Comparison of ENCODE assay signal across 8 cellular contexts in genomic region chr17:27455569-27455913, GRCh38. TPM values are rescaled to one million over a fixed set of nuclear protein-coding genes. Genes with fewer than 3 reads are reported as not detected.
DNase-seq lines count a peak whose midpoint lies in the region; ATAC-seq and TF ChIP-seq lines count a peak whose summit lies in the region.

No MANE protein-coding gene starts in this region.

- peak overlapping the region; percentile 65 for H3K9ac ChIP-seq in mucosa of stomach (ENCODE audit: low read length)

- intact Hi-C loops in left ventricle myocardium inferior (cut with micrococcal nuclease), result loop anchor here (10.0 kb wide), 1 partner anchor 139 kb away; no protein-coding TSS in a partner anchor
- intact Hi-C loops in left ventricle myocardium superior (cut with micrococcal nuclease), result no loop called here
- intact Hi-C loops in breast epithelium (cut with DNase I; ENCODE audit: low total_unique reads), result no loop called here

- no peaks in the 10 kb centered on the region for H3K36me3 ChIP-seq in left ventricle myocardium inferior
- H3K36me3 ChIP-seq in breast epithelium, result no peaks in the 10 kb centered on the region
- no peaks in the 10 kb centered on the region for H3K36me3 ChIP-seq in mucosa of stomach (ENCODE audit: control insufficient read depth, insufficient read depth, low read length)

- H3K27me3 ChIP-seq in left ventricle myocardium inferior (ENCODE audit: low read depth) (no peaks in the 10 kb centered on the region), breast epithelium (no peaks in the 10 kb centered on the region), mucosa of stomach (ENCODE audit: control insufficient read depth, insufficient read depth, low read length) (peaks cover 14% of the 10 kb centered on the region)

- peaks cover 39% of the 10 kb centered on the region for H3K4me1 ChIP-seq in left ventricle myocardium inferior
- no peaks in the 10 kb centered on the region for H3K4me1 ChIP-seq in breast epithelium
- peaks cover 24% of the 10 kb centered on the region for H3K4me1 ChIP-seq in mucosa of stomach (ENCODE audit: control insufficient read depth, insufficient read depth, low read length)

- H3K9me3 ChIP-seq in left ventricle myocardium inferior (replicated peaks) (no peaks in the 10 kb centered on the region), breast epithelium (no peaks in the 10 kb centered on the region), mucosa of stomach (ENCODE audit: control insufficient read depth, low read length) (no peaks in the 10 kb centered on the region)

- ATAC-seq in left ventricle myocardium superior (no peak), HG02885 (IDR thresholded peaks at IDR 0.05; ENCODE audit: poor library complexity, unreplicated experiment) (no peak), GM18858 (IDR thresholded peaks at IDR 0.05; ENCODE audit: unreplicated experiment) (no peak)

- H3K27ac ChIP-seq in left ventricle myocardium inferior (replicated peaks) (peak overlapping the region; percentile 84), breast epithelium (peak overlapping the region; percentile 68 to 84)

- peak overlapping the region; percentile 89 for H3K4me3 ChIP-seq in left ventricle myocardium inferior
- H3K4me3 ChIP-seq in breast epithelium, result peak overlapping the region; percentile 75 to 82 (median 82)
- H3K4me3 ChIP-seq in mucosa of stomach (ENCODE audit: low read length), result no peak overlapping the region

- TF ChIP-seq POLR2A in breast epithelium (IDR thresholded peaks at IDR 0.05), result no peak

- DNase-seq in left ventricle myocardium inferior (no peak), left ventricle myocardium superior (no peak), breast epithelium (ENCODE audit: low spot score in 2 of 2) (no peak), dedifferentiated amniotic fluid mesenchymal stem cell (ENCODE audit: extremely low spot score) (no peak), putamen (ENCODE audit: low spot score) (no peak)

- TF ChIP-seq CTCF in left ventricle myocardium inferior (IDR thresholded peaks at IDR 0.05; ENCODE audit: borderline replicate concordance) (no peak), breast epithelium (IDR thresholded peaks at IDR 0.05) (no peak)

RNA-seq across cellular contexts. Expression of gene KSR1, which starts 0.7 kb away (rescaled TPM):
- 9.5 TPM for total RNA-seq in left ventricle myocardium inferior
- 10.2 TPM for total RNA-seq in left ventricle myocardium superior
- total RNA-seq in breast epithelium, result 10 to 100 TPM; 14.1 to 36.4 (median 24.0) TPM
